Comparison of ENCODE assay signal across 1 cellular context in the genomic region with DNA sequence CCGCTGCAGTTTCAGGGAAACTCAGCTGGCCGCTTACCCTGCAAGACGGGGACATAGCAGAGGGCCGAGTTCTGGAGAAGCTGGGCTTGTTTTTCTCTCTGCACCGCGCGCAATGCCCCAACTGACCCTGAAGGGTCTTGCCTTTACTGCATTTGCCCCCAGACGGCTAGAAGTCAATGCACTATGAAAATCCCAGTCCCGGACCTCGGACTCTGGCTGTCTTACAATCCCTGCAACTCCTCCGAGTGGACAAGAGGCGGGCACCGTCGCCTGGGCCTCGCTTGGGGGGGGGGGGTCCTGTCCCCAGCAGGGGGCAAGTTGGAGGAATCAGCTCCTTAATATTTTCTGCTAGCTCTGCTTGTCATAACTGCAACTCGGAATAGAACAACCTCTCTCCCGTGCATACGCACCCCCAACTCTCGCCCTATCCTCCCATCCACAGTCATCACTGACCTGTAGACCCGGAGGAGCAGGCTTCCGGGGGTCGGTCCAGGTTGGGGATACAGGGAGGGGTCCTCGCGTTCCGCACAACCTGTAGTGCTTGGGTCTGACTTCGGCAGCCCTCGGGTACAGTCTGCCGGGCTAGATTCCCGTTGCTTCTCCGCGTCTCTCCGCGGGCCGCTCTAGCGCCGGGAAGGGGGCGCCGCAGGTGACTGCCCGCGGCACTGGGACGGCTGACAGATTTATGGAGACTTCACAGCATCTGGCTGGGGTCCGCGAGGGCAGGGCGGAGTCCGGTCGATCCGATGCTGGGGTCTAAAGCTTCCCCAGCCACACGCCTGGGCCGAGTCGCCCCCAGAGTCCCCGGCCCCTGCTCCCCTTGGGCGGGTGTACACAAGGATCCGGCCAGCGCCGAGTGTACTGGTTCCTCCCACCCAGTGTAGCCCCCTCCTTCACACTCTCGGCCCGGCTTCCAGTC.
TF ChIP-seq lines count a peak whose summit lies in the region.

No MANE protein-coding gene starts in this region.

TF ChIP-seq in HepG2, 621 proteins besides CTCF, POLR2A, EP300 and RAD21 (continues in another document):
- TF ChIP-seq, protein P1, sequence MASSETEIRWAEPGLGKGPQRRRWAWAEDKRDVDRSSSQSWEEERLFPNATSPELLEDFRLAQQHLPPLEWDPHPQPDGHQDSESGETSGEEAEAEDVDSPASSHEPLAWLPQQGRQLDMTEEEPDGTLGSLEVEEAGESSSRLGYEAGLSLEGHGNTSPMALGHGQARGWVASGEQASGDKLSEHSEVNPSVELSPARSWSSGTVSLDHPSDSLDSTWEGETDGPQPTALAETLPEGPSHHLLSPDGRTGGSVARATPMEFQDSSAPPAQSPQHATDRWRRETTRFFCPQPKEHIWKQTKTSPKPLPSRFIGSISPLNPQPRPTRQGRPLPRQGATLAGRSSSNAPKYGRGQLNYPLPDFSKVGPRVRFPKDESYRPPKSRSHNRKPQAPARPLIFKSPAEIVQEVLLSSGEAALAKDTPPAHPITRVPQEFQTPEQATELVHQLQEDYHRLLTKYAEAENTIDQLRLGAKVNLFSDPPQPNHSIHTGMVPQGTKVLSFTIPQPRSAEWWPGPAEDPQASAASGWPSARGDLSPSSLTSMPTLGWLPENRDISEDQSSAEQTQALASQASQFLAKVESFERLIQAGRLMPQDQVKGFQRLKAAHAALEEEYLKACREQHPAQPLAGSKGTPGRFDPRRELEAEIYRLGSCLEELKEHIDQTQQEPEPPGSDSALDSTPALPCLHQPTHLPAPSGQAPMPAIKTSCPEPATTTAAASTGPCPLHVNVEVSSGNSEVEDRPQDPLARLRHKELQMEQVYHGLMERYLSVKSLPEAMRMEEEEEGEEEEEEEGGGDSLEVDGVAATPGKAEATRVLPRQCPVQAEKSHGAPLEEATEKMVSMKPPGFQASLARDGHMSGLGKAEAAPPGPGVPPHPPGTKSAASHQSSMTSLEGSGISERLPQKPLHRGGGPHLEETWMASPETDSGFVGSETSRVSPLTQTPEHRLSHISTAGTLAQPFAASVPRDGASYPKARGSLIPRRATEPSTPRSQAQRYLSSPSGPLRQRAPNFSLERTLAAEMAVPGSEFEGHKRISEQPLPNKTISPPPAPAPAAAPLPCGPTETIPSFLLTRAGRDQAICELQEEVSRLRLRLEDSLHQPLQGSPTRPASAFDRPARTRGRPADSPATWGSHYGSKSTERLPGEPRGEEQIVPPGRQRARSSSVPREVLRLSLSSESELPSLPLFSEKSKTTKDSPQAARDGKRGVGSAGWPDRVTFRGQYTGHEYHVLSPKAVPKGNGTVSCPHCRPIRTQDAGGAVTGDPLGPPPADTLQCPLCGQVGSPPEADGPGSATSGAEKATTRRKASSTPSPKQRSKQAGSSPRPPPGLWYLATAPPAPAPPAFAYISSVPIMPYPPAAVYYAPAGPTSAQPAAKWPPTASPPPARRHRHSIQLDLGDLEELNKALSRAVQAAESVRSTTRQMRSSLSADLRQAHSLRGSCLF (CRISPR knock-in tag; IDR thresholded peaks at IDR 0.05; ENCODE audit: borderline replicate concordance), result no peak
- TF ChIP-seq ZBTB7A (CRISPR knock-in tag; IDR thresholded peaks at IDR 0.05) (peak; percentile 60; the same call in 1 of the 2 replicates), KDM4B (CRISPR knock-in tag; IDR thresholded peaks at IDR 0.05) (no peak), ZNF24 (IDR thresholded peaks at IDR 0.05) (no peak), ZNF772 (CRISPR knock-in tag; IDR thresholded peaks at IDR 0.05) (no peak), MTF2 (CRISPR knock-in tag; IDR thresholded peaks at IDR 0.05; ENCODE audit: borderline replicate concordance) (peak; percentile 99; the same call in 1 of the 2 replicates), MED1 (CRISPR knock-in tag; IDR thresholded peaks at IDR 0.05) (no peak), ZNF749 (CRISPR knock-in tag; IDR thresholded peaks at IDR 0.05; ENCODE audit: borderline replicate concordance) (no peak), HINFP (CRISPR knock-in tag; IDR thresholded peaks at IDR 0.05; ENCODE audit: low read depth) (no peak), TIGD3 (CRISPR knock-in tag; IDR thresholded peaks at IDR 0.05; ENCODE audit: borderline replicate concordance) (no peak), ETV6 (CRISPR knock-in tag; conservative IDR thresholded peaks at IDR 0.05) (no peak), NCOA1 (CRISPR knock-in tag; IDR thresholded peaks at IDR 0.05) (no peak), ZNF230 (CRISPR knock-in tag; IDR thresholded peaks at IDR 0.05) (no peak), BRD4 (CRISPR knock-in tag; IDR thresholded peaks at IDR 0.05) (no peak), ZNF883 (CRISPR knock-in tag; IDR thresholded peaks at IDR 0.05; ENCODE audit: not compliant biosample characterization) (no peak), ZNF678 (CRISPR knock-in tag; IDR thresholded peaks at IDR 0.05) (no peak), ZNF224 (CRISPR knock-in tag; IDR thresholded peaks at IDR 0.05) (no peak), THAP8 (CRISPR knock-in tag; IDR thresholded peaks at IDR 0.05; ENCODE audit: borderline replicate concordance) (no peak), TFE3 (CRISPR knock-in tag; IDR thresholded peaks at IDR 0.05) (no peak), GABPB1 (CRISPR knock-in tag; IDR thresholded peaks at IDR 0.05) (peak; percentile 13; the same call in 1 of the 2 replicates), GMEB1 (CRISPR knock-in tag; IDR thresholded peaks at IDR 0.05; ENCODE audit: borderline replicate concordance) (no peak), TEAD2 (CRISPR knock-in tag; IDR thresholded peaks at IDR 0.05) (no peak), ZNF329 (CRISPR knock-in tag; IDR thresholded peaks at IDR 0.05; ENCODE audit: low read depth) (no peak), ATRX (CRISPR knock-in tag; IDR thresholded peaks at IDR 0.05; ENCODE audit: borderline replicate concordance) (no peak), TCF7 (IDR thresholded peaks at IDR 0.05; ENCODE audit: low read depth) (no peak), MAFG (CRISPR knock-in tag; IDR thresholded peaks at IDR 0.05) (no peak), ATF3 (CRISPR knock-in tag; IDR thresholded peaks at IDR 0.05) (no peak), ELK4 (CRISPR knock-in tag; IDR thresholded peaks at IDR 0.05; ENCODE audit: borderline replicate concordance) (no peak), ZNF782 (CRISPR knock-in tag; IDR thresholded peaks at IDR 0.05; ENCODE audit: borderline replicate concordance) (no peak), SNRNP70 (IDR thresholded peaks at IDR 0.05; ENCODE audit: low read depth, low read length) (no peak), MYNN (CRISPR knock-in tag; IDR thresholded peaks at IDR 0.05; ENCODE audit: low read depth) (no peak), ATF1 (CRISPR knock-in tag; IDR thresholded peaks at IDR 0.05) (no peak), ZNF160 (CRISPR knock-in tag; IDR thresholded peaks at IDR 0.05) (0 out of 2 replicates have a peak, but pooled peaks have one; percentile 42), TARDBP (CRISPR knock-in tag; IDR thresholded peaks at IDR 0.05) (0 out of 2 replicates have a peak, but pooled peaks have one; percentile 20), ZNF563 (CRISPR knock-in tag; IDR thresholded peaks at IDR 0.05) (0 out of 2 replicates have a peak, but pooled peaks have one; percentile 7)
- TF ChIP-seq, protein P2, sequence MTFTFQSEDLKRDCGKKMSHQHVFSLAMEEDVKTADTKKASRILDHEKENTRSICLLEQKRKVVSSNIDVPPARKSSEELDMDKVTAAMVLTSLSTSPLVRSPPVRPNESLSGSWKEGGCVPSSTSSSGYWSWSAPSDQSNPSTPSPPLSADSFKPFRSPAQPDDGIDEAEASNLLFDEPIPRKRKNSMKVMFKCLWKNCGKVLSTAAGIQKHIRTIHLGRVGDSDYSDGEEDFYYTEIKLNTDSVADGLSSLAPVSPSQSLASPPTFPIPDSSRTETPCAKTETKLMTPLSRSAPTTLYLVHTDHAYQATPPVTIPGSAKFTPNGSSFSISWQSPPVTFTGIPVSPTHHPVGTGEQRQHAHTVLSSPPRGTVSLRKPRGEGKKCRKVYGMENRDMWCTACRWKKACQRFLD (CRISPR knock-in tag; IDR thresholded peaks at IDR 0.05; ENCODE audit: borderline replicate concordance), result 0 out of 2 replicates have a peak, but pooled peaks have one; percentile 42
- TF ChIP-seq, protein P3, sequence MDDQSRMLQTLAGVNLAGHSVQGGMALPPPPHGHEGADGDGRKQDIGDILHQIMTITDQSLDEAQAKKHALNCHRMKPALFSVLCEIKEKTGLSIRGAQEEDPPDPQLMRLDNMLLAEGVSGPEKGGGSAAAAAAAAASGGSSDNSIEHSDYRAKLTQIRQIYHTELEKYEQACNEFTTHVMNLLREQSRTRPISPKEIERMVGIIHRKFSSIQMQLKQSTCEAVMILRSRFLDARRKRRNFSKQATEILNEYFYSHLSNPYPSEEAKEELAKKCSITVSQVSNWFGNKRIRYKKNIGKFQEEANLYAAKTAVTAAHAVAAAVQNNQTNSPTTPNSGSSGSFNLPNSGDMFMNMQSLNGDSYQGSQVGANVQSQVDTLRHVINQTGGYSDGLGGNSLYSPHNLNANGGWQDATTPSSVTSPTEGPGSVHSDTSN (CRISPR knock-in tag; IDR thresholded peaks at IDR 0.05; ENCODE audit: borderline replicate concordance), result no peak
